9 cellular contexts compared by ENCODE assay signal in the genomic region with DNA sequence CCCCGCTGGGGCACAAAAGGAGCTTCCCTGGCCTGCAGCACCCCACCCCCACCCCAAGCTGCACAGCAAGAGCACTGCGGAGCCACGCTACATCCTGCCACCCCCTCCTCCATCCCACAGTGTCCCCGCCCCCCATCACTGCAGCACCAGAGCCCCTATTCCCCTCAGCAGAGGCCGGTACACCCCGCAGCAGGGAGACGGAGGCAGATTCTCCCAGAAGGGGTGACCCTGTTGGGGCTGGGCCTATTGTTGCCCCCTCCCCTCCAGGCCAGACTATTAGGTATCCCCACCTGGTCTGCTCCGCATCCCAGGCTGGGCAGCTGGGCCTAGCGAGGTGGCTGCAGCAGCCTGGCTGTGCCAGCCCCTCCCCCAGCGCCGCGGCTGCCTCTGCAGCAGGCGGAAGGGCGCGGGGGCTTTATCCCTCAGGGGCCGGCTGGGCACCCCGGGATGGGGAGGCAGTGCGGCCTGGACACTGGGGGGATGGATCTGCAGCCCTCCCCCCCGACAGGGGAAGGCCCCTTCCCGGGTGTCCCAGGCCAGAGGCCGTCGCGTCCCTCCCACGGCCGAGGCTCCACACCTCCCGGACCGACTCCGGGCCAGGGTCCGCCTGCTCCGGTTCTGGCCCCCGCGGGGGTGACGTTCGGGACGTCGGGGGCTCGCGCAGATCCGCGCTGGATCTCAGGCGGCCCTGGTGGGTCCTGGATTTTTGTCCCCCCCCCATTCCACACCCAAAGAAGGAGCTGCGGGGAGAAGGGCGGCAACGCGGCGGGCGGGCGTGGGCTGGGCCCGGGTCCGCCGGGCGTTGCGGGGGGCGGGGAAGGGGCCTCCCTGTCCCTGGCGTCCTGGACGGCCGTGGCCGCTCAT. TPM values are rescaled to one million over a fixed set of nuclear protein-coding genes. Genes with fewer than 3 reads are reported as not detected.
DNase-seq lines count a peak whose midpoint lies in the region; ATAC-seq, FAIRE-seq and TF ChIP-seq lines count a peak whose summit lies in the region.
"Had no signal": no experiment of that assay in that cellular context is flagged by ENCODE, and none has a peak within 500 bp of the region (broad histone marks: within the 10 kb centered on the region; RNA-seq: fewer than 3 reads in every experiment).

No MANE protein-coding gene starts in this region.

- 60% methylated on average over 3 of the region's 58 CpGs for WGBS in A549 (ENCODE audit: missing lambda C conversion rate)
- whole genome bisulfite sequencing in HUES64: 2% methylated on average over 57 of the region's 58 CpGs

- no peak overlapping the region for H3K27ac Mint-ChIP-seq in chondrocyte (ENCODE audit: unreplicated experiment)

- ATAC-seq in A549: no peak
- ATAC-seq in HG03457 (IDR thresholded peaks at IDR 0.05; ENCODE audit: unreplicated experiment): no peak
- ATAC-seq in GM21737 (IDR thresholded peaks at IDR 0.05; ENCODE audit: unreplicated experiment): no peak

- no peak for TF ChIP-seq EP300 in A549 (IDR thresholded peaks at IDR 0.05)

- H3K27ac ChIP-seq in A549: peak overlapping the region; percentile 89 to 95
- no peak overlapping the region for H3K27ac ChIP-seq in HUES64 (ENCODE audit: low read depth, low read length)
- peak overlapping the region; percentile 38 to 42 for H3K27ac ChIP-seq in mucosa of rectum (ENCODE audit: low read depth in 2 of 2, low read length in 2 of 2)

- H3K36me3 ChIP-seq in HUES64 (ENCODE audit: insufficient read depth, low read length) (no peaks in the 10 kb centered on the region), mucosa of rectum (ENCODE audit: control insufficient read depth in 2 of 2, insufficient read depth in 2 of 2, low read length in 2 of 2) (no peaks in the 10 kb centered on the region)
- H3K36me3 ChIP-seq: adrenal gland had no signal

- peaks cover 37% of the 10 kb centered on the region for H3K4me1 ChIP-seq in A549
- peaks cover 6% of the 10 kb centered on the region; the same call in 1 of the 2 replicates for H3K4me1 ChIP-seq in HUES64 (ENCODE audit: insufficient read depth, low read length)
- peaks cover 41 to 54% of the 10 kb centered on the region in 2 donors for H3K4me1 ChIP-seq in mucosa of rectum (ENCODE audit: control insufficient read depth in 2 of 2, insufficient read depth in 2 of 2, low read length in 2 of 2)

- POLR2A ChIA-PET in A549 (lab: Yijun Ruan, JAX): no interaction called here

- TF ChIP-seq POLR2A in A549 (IDR thresholded peaks at IDR 0.05; ENCODE audit: low read length): no peak

- no peaks in the 10 kb centered on the region for H3K9me3 Mint-ChIP-seq in chondrocyte (ENCODE audit: low read depth)

- CTCF ChIA-PET in A549 (lab: Yijun Ruan, JAX): interaction anchor here (0.6 to 26.3 kb wide), 4 partner anchors 11 to 28 kb away, joined by 3 to 719 read pairs (median 3); no protein-coding TSS in a partner anchor

- H3K27me3 ChIP-seq in HUES64 (ENCODE audit: insufficient read depth, low read length): peaks cover 67% of the 10 kb centered on the region
- H3K27me3 ChIP-seq in mucosa of rectum (ENCODE audit: control insufficient read depth in 2 of 2, insufficient read depth in 2 of 2, low read length in 2 of 2): no peaks in the 10 kb centered on the region

- H3K4me3 Mint-ChIP-seq in chondrocyte (ENCODE audit: unreplicated experiment): peak overlapping the region; percentile 70

- DNase-seq in A549 (ENCODE audit: low read depth in 1 of 2, low spot score in 1 of 2): no peak
- DNase-seq in chondrocyte (ENCODE audit: low spot score): no peak
- DNase-seq in AG20443 (ENCODE audit: low spot score): no peak
- no peak for DNase-seq in DMS 273 (lab: John Stamatoyannopoulos, UW; ENCODE audit: unreplicated experiment)

- TF ChIP-seq RAD21 in A549 (conservative IDR thresholded peaks at IDR 0.05 in 1 of 2, IDR thresholded peaks at IDR 0.05 in 1 of 2): no peak

- peak overlapping the region; percentile 74 for H3K4me3 ChIP-seq in A549
- peak overlapping the region; percentile 51 for H3K4me3 ChIP-seq in HUES64 (ENCODE audit: low read length)
- H3K4me3 ChIP-seq in mucosa of rectum (ENCODE audit: low read length in 2 of 2): peak overlapping the region; percentile 58 to 59

- H3K9ac ChIP-seq in HUES64 (ENCODE audit: low read depth, low read length) (no peak overlapping the region), mucosa of rectum (ENCODE audit: low read depth in 1 of 2, low read length in 2 of 2) (peak overlapping the region; percentile 61 to 82)

- no peaks in the 10 kb centered on the region for H3K9me3 ChIP-seq in A549
- no peaks in the 10 kb centered on the region for H3K9me3 ChIP-seq in HUES64 (ENCODE audit: insufficient read depth, low read depth, low read length)
- no peaks in the 10 kb centered on the region for H3K9me3 ChIP-seq in mucosa of rectum (ENCODE audit: control insufficient read depth in 2 of 2, low read length in 2 of 2)
- H3K9me3 ChIP-seq: adrenal gland had no signal

- H3K4me1 Mint-ChIP-seq in chondrocyte (ENCODE audit: low read depth): peaks cover 28% of the 10 kb centered on the region

- peak overlapping the region; percentile 99 for H3K4me2 ChIP-seq in A549

- no peak for FAIRE-seq in A549 (lab: Jason Lieb, UNC)

- TF ChIP-seq CTCF in A549 (IDR thresholded peaks at IDR 0.05) (no peak), chondrocyte (IDR thresholded peaks at IDR 0.05) (no peak)

- H3K27me3 Mint-ChIP-seq in chondrocyte (ENCODE audit: low read depth): no peaks in the 10 kb centered on the region

- no peaks in the 10 kb centered on the region for H3K36me3 Mint-ChIP-seq in chondrocyte (ENCODE audit: low read depth)

TF ChIP-seq in A549, 52 proteins besides CTCF, POLR2A, EP300 and RAD21 (continues in another document):
- TF ChIP-seq, protein P1, sequence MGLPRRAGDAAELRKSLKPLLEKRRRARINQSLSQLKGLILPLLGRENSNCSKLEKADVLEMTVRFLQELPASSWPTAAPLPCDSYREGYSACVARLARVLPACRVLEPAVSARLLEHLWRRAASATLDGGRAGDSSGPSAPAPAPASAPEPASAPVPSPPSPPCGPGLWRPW (IDR thresholded peaks at IDR 0.05): no peak
- no peak for TF ChIP-seq PHF8 (IDR thresholded peaks at IDR 0.05; ENCODE audit: borderline replicate concordance, low read depth)
- TF ChIP-seq, protein P2, sequence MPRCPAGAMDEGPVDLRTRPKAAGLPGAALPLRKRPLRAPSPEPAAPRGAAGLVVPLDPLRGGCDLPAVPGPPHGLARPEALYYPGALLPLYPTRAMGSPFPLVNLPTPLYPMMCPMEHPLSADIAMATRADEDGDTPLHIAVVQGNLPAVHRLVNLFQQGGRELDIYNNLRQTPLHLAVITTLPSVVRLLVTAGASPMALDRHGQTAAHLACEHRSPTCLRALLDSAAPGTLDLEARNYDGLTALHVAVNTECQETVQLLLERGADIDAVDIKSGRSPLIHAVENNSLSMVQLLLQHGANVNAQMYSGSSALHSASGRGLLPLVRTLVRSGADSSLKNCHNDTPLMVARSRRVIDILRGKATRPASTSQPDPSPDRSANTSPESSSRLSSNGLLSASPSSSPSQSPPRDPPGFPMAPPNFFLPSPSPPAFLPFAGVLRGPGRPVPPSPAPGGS (IDR thresholded peaks at IDR 0.05): no peak
- no peak for TF ChIP-seq FOSB (CRISPR knock-in tag; IDR thresholded peaks at IDR 0.05)
- no peak for TF ChIP-seq EHMT2 (IDR thresholded peaks at IDR 0.05; ENCODE audit: low read depth)
- no peak for TF ChIP-seq FOSL2 (IDR thresholded peaks at IDR 0.05)
- no peak for TF ChIP-seq FOSL2 (CRISPR knock-in tag; IDR thresholded peaks at IDR 0.05)
- TF ChIP-seq MAFK (IDR thresholded peaks at IDR 0.05; ENCODE audit: partially characterized antibody): no peak
- TF ChIP-seq RNF2 (IDR thresholded peaks at IDR 0.05; ENCODE audit: borderline replicate concordance, low read depth): no peak

RNA-seq across cellular contexts. Expression of a gene that starts 0.9 kb away (rescaled TPM):
- polyA plus RNA-seq in A549 (2011; rRNA removed): 2.6 and 3.6 TPM in 2 replicates
- polyA plus RNA-seq in A549 (2012; cell fraction: cytosol; rRNA removed): 2.3 and 5.0 TPM in 2 replicates
- 8.1 and 8.6 TPM in 2 replicates for polyA plus RNA-seq in A549 (2012; cell fraction: nucleus; rRNA removed)
- polyA plus RNA-seq in A549 (2017; fragmentation: RNase III; extraction: RNeasy Plus Mini Kit Qiagen cat#74134 plus additional on column Dnase treatment): 0.59 to 1.2 TPM (median 0.72 TPM) in 3 replicates
- 5.7 and 7.9 TPM in 2 replicates for polyA minus RNA-seq in A549 (2011; rRNA and poly(A)+ RNA removed)
- polyA plus RNA-seq in HUES64 (2013, experiment 1 of 2): 1.2 TPM
- 1.8 TPM for polyA plus RNA-seq in HUES64 (2013, experiment 2 of 2)
- total RNA-seq in chondrocyte: 6.9 to 12.6 TPM (median 12.1 TPM) in 3 replicates

RNA-seq across cellular contexts. Expression of a gene that starts 14.0 kb away (rescaled TPM):
- polyA plus RNA-seq in A549 (2011; rRNA removed) (not detected in 2 replicates), A549 (2017; fragmentation: RNase III; extraction: RNeasy Plus Mini Kit Qiagen cat#74134 plus additional on column Dnase treatment) (not detected in 3 replicates)
- not detected in 2 replicates for polyA plus RNA-seq in A549 (2012; cell fraction: cytosol; rRNA removed)
- not detected in 2 replicates for polyA plus RNA-seq in A549 (2012; cell fraction: nucleus; rRNA removed)
- not detected in 2 replicates for polyA minus RNA-seq in A549 (2011; rRNA and poly(A)+ RNA removed)
- not detected for polyA plus RNA-seq in HUES64 (2013, experiment 1 of 2)
- not detected for polyA plus RNA-seq in HUES64 (2013, experiment 2 of 2)
- not detected in 3 replicates for total RNA-seq in chondrocyte
- total RNA-seq: adrenal gland had no signal

RNA-seq across cellular contexts. Expression of a gene that starts 27.0 kb away (rescaled TPM):
- polyA plus RNA-seq in A549 (2011; rRNA removed) (not detected in 2 replicates), A549 (2017; fragmentation: RNase III; extraction: RNeasy Plus Mini Kit Qiagen cat#74134 plus additional on column Dnase treatment) (not detected in 3 replicates)
- not detected in 2 replicates for polyA plus RNA-seq in A549 (2012; cell fraction: cytosol; rRNA removed)
- polyA plus RNA-seq in A549 (2012; cell fraction: nucleus; rRNA removed): 0.05 TPM in 1 of 2 replicates, not detected in the other
- not detected in 2 replicates for polyA minus RNA-seq in A549 (2011; rRNA and poly(A)+ RNA removed)
- not detected for polyA plus RNA-seq in HUES64 (2013, experiment 1 of 2)
- not detected for polyA plus RNA-seq in HUES64 (2013, experiment 2 of 2)
- total RNA-seq in chondrocyte: not detected in 3 replicates
- total RNA-seq: adrenal gland had no signal
- polyA plus RNA-seq: adrenal gland had no signal

RNA-seq across cellular contexts. Expression of a gene that starts 37.1 kb away (rescaled TPM):
- polyA plus RNA-seq in A549 (2011; rRNA removed): not detected in 2 replicates
- polyA plus RNA-seq in A549 (2012; cell fraction: cytosol; rRNA removed): not detected in 2 replicates
- not detected in 2 replicates for polyA plus RNA-seq in A549 (2012; cell fraction: nucleus; rRNA removed)
- polyA plus RNA-seq in A549 (2017; fragmentation: RNase III; extraction: RNeasy Plus Mini Kit Qiagen cat#74134 plus additional on column Dnase treatment): not detected in 3 replicates
- polyA minus RNA-seq in A549 (2011; rRNA and poly(A)+ RNA removed): not detected in 2 replicates
- polyA plus RNA-seq in HUES64 (2013, experiment 1 of 2): not detected
- not detected for polyA plus RNA-seq in HUES64 (2013, experiment 2 of 2)
- total RNA-seq in chondrocyte: not detected in 3 replicates
- total RNA-seq: adrenal gland had no signal
- polyA plus RNA-seq: adrenal gland had no signal

RNA-seq across cellular contexts. Expression of a gene that starts 50.8 kb away (rescaled TPM):
- not detected in 2 replicates for polyA plus RNA-seq in A549 (2011; rRNA removed)
- not detected in 2 replicates for polyA plus RNA-seq in A549 (2012; cell fraction: cytosol; rRNA removed)
- not detected in 2 replicates for polyA plus RNA-seq in A549 (2012; cell fraction: nucleus; rRNA removed)
- not detected in 3 replicates for polyA plus RNA-seq in A549 (2017; fragmentation: RNase III; extraction: RNeasy Plus Mini Kit Qiagen cat#74134 plus additional on column Dnase treatment)
- not detected in 2 replicates for polyA minus RNA-seq in A549 (2011; rRNA and poly(A)+ RNA removed)
- not detected for polyA plus RNA-seq in HUES64 (2013, experiment 1 of 2)
- polyA plus RNA-seq in HUES64 (2013, experiment 2 of 2): not detected
- total RNA-seq in chondrocyte: not detected in 3 replicates
- total RNA-seq: adrenal gland had no signal
- polyA plus RNA-seq: adrenal gland had no signal
